Comparison of ENCODE assay signal across 29 cellular contexts in the genomic region with DNA sequence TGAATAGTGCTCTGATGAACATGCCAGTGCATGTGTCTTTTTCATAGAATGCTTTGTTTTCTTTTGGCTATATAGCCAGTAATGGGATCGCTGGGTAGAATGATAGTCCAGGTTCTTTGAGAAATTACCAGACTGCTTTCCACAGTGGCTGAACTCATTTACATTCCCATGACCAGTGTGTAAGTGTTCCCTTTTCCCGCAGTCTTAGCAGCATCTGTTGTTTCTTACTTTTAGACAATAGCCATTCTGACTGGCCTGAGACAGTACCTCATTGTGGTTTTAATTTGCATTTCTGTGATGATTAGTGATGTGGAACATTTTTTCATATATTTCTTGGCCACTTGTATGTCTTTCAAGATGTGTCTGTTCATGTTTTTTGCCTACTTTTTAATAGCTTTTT.
DNase-seq lines count a peak whose midpoint lies in the region; ATAC-seq and TF ChIP-seq lines count a peak whose summit lies in the region.
"Had no signal": no experiment of that assay in that cellular context is flagged by ENCODE, and none has a peak within 500 bp of the region (broad histone marks: within the 10 kb centered on the region; RNA-seq: fewer than 3 reads in every experiment).

No MANE protein-coding gene starts in this region.

- ATAC-seq in HG03432 (IDR thresholded peaks at IDR 0.05; ENCODE audit: unreplicated experiment), result no peak
- ATAC-seq: activated CD4-positive, CD25-positive, alpha-beta regulatory T cell treated with anti-CD3 and anti-CD28 coated beads, Interleukin-2, amount 50 U/mL, for 24 hours; activated T-cell treated with anti-CD3 and anti-CD28 coated beads, Interleukin-2, amount 50 U/mL, for 72 hours; gastrocnemius medialis; left ventricle myocardium superior; naive thymus-derived CD8-positive, alpha-beta T cell had no signal

- H3K27ac ChIP-seq in angular gyrus (ENCODE audit: low read depth, low read length) (peak overlapping the region; percentile 91), layer of hippocampus (ENCODE audit: low read depth, low read length) (peak overlapping the region; percentile 79), temporal lobe (ENCODE audit: low read depth, low read length) (peak overlapping the region; percentile 67)
- H3K27ac ChIP-seq: gastrocnemius medialis, Peyer's patch, prostate gland, sigmoid colon had no signal

- H3K4me3 ChIP-seq in fibroblast of mammary gland (ENCODE audit: control insufficient read depth, low read depth, low read length), result no peak overlapping the region
- H3K4me3 ChIP-seq: gastrocnemius medialis, Peyer's patch, prostate gland, sigmoid colon had no signal

- no peaks in the 10 kb centered on the region for H3K27me3 ChIP-seq in layer of hippocampus (ENCODE audit: control insufficient read depth, insufficient read depth, low read length)
- H3K27me3 ChIP-seq: gastrocnemius medialis, Peyer's patch, sigmoid colon had no signal

- TF ChIP-seq CTCF in fibroblast of mammary gland (conservative IDR thresholded peaks at IDR 0.05; ENCODE audit: control insufficient read depth, insufficient read depth, low read depth, low read length), result no peak

- DNase-seq in fibroblast of mammary gland (ENCODE audit: low read depth), result peak; percentile 44
- no peak for DNase-seq in COLO829 (ENCODE audit: low spot score)
- no peak for DNase-seq in NCI-H82 treated with DMSO at 0.1 percent for 48 hours (lab: John Stamatoyannopoulos, UW; ENCODE audit: unreplicated experiment)
- DNase-seq: activated CD4-positive, alpha-beta T cell treated with anti-CD3 and anti-CD28 coated beads, Interleukin-2, amount 50 U/mL, for 48 hours; activated naive CD4-positive, alpha-beta T cell treated with anti-CD3 and anti-CD28 coated beads for 36 hours; activated T-cell treated with anti-CD3 and anti-CD28 coated beads, Interleukin-2, amount 50 U/mL, for 72 hours; COR-L47; effector CD4-positive, alpha-beta T cell; gastrocnemius medialis; H9; KG1; left ventricle myocardium superior; MM.1S; naive thymus-derived CD8-positive, alpha-beta T cell; NCI-H1417; NCI-H2029; NCI-H2227 treated with DMSO at 0.1 percent for 48 hours; NCI-H69; Peyer's patch; SHP77 treated with DMSO at 0.1 percent for 48 hours; sigmoid colon; stimulated activated CD4-positive, alpha-beta T cell treated with anti-CD3 and anti-CD28 coated beads, Interleukin-4, amount 100 ng/mL, for 1 hour; trophoblast cell had no signal
